41 cellular contexts compared by ENCODE assay signal in genomic region chrX:143894938-143895337, GRCh38. TPM values are rescaled to one million over a fixed set of nuclear protein-coding genes. Genes with fewer than 3 reads are reported as not detected.
"Had no signal": no experiment of that assay in that cellular context is flagged by ENCODE, and none has a peak within 500 bp of the region (broad histone marks: within the 10 kb centered on the region; RNA-seq: fewer than 3 reads in every experiment).

No MANE protein-coding gene starts in this region.

- H3K4me1 ChIP-seq: SJCRH30 had no signal

- H3K36me3 ChIP-seq: brain microvascular endothelial cell, SJCRH30, WERI-Rb-1 had no signal

- H3K4me1 Mint-ChIP-seq: activated naive CD8-positive, alpha-beta T cell treated with anti-CD3 and anti-CD28 coated beads for 36 hours; activated T-helper 17 cell treated with anti-CD3 and anti-CD28 coated beads, Interleukin-2, amount 50 U/mL, for 72 hours had no signal

- H3K9me3 ChIP-seq: SJCRH30 had no signal

- H3K27ac Mint-ChIP-seq: activated CD8-positive, alpha-beta T cell treated with anti-CD3 and anti-CD28 coated beads for 36 hours; activated naive CD8-positive, alpha-beta T cell treated with anti-CD3 and anti-CD28 coated beads for 36 hours; activated T-cell treated with anti-CD3 and anti-CD28 coated beads, Interleukin-2, amount 50 U/mL, for 72 hours; activated T-helper 17 cell treated with anti-CD3 and anti-CD28 coated beads, Interleukin-2, amount 50 U/mL, for 72 hours had no signal

- H3K27me3 ChIP-seq: brain microvascular endothelial cell, SJCRH30 had no signal

- H3K27me3 Mint-ChIP-seq: activated CD8-positive, alpha-beta T cell treated with anti-CD3 and anti-CD28 coated beads for 36 hours; activated naive CD8-positive, alpha-beta T cell treated with anti-CD3 and anti-CD28 coated beads for 36 hours; activated T-helper 17 cell treated with anti-CD3 and anti-CD28 coated beads, Interleukin-2, amount 50 U/mL, for 72 hours had no signal

- H3K36me3 Mint-ChIP-seq: activated naive CD8-positive, alpha-beta T cell treated with anti-CD3 and anti-CD28 coated beads for 36 hours had no signal

- DNase-seq: activated CD4-positive, alpha-beta T cell treated with anti-CD3 and anti-CD28 coated beads for 1 hour; activated CD4-positive, alpha-beta T cell treated with anti-CD3 and anti-CD28 coated beads for 48 hours; activated CD4-positive, alpha-beta T cell treated with anti-CD3 and anti-CD28 coated beads, Interleukin-2, amount 50 U/mL, for 4 hours; activated CD4-positive, CD25-positive, alpha-beta regulatory T cell; activated CD8-positive, alpha-beta T cell treated with anti-CD3 and anti-CD28 coated beads for 36 hours; activated effector memory CD4-positive, alpha-beta T cell treated with anti-CD3 and anti-CD28 coated beads, Interleukin-2, amount 50 U/mL, for 16 hours; activated naive CD4-positive, alpha-beta T cell; activated naive CD4-positive, alpha-beta T cell treated with anti-CD3 and anti-CD28 coated beads, Interleukin-2, amount 50 U/mL, for 16 hours; activated naive CD8-positive, alpha-beta T cell treated with anti-CD3 and anti-CD28 coated beads for 36 hours; activated T-cell treated with anti-CD3 and anti-CD28 coated beads, Interleukin-2, amount 50 U/mL, for 1 hour; activated T-cell treated with anti-CD3 and anti-CD28 coated beads, Interleukin-2, amount 50 U/mL, for 72 hours; amniotic stem cell; aorta; brain microvascular endothelial cell; central memory CD4-positive, alpha-beta T cell; NCI-H1092 treated with DMSO at 0.1 percent for 48 hours; NCI-H1417; NCI-H146; NCI-H187; NCI-H2081; NCI-H2171 treated with DMSO at 0.1 percent for 48 hours; NCI-H2227 treated with DMSO at 0.1 percent for 48 hours; NCI-H446; NCI-H510A treated with DMSO at 0.1 percent for 48 hours; NCI-H526 treated with DMSO at 0.1 percent for 48 hours; NCI-H774; NK-92 treated with Interleukin-12 subunit alpha and Interleukin-12 subunit beta, amount 100 ng/mL, for 24 hours; SHP77; SJCRH30; SW 1271; T-helper 1 cell; T-helper 2 cell; T-helper 9 cell; WERI-Rb-1 had no signal

- H3K4me3 Mint-ChIP-seq: activated CD8-positive, alpha-beta T cell treated with anti-CD3 and anti-CD28 coated beads for 36 hours; activated naive CD8-positive, alpha-beta T cell treated with anti-CD3 and anti-CD28 coated beads for 36 hours; activated T-cell treated with anti-CD3 and anti-CD28 coated beads, Interleukin-2, amount 50 U/mL, for 72 hours; activated T-helper 17 cell treated with anti-CD3 and anti-CD28 coated beads, Interleukin-2, amount 50 U/mL, for 72 hours had no signal

- H3K4me3 ChIP-seq: SJCRH30, SK-N-MC had no signal

- H3K27ac ChIP-seq: brain microvascular endothelial cell, SJCRH30, SK-N-MC, WERI-Rb-1 had no signal

- ATAC-seq: activated CD8-positive, alpha-beta T cell treated with anti-CD3 and anti-CD28 coated beads for 36 hours; activated T-cell treated with anti-CD3 and anti-CD28 coated beads, Interleukin-2, amount 50 U/mL, for 72 hours; activated T-helper 17 cell treated with anti-CD3 and anti-CD28 coated beads, Interleukin-2, amount 50 U/mL, for 72 hours; Panc1 had no signal

RNA-seq across cellular contexts. Expression of gene UBE2NL, which starts 11.1 kb away (rescaled TPM):
- total RNA-seq: activated CD8-positive, alpha-beta memory T cell treated with anti-CD3 and anti-CD28 coated beads for 36 hours; activated CD8-positive, alpha-beta T cell treated with anti-CD3 and anti-CD28 coated beads for 36 hours; activated naive CD8-positive, alpha-beta T cell treated with anti-CD3 and anti-CD28 coated beads for 36 hours; activated T-cell treated with anti-CD3 and anti-CD28 coated beads, Interleukin-2, amount 50 U/mL, for 72 hours; activated T-helper 17 cell treated with anti-CD3 and anti-CD28 coated beads, Interleukin-2, amount 50 U/mL, for 72 hours; aorta; cerebellum; MCF 10A; RPMI7951 had no signal
- polyA plus RNA-seq: aorta had no signal
